ENCODE assay signal across 1 cellular context in the genomic region with DNA sequence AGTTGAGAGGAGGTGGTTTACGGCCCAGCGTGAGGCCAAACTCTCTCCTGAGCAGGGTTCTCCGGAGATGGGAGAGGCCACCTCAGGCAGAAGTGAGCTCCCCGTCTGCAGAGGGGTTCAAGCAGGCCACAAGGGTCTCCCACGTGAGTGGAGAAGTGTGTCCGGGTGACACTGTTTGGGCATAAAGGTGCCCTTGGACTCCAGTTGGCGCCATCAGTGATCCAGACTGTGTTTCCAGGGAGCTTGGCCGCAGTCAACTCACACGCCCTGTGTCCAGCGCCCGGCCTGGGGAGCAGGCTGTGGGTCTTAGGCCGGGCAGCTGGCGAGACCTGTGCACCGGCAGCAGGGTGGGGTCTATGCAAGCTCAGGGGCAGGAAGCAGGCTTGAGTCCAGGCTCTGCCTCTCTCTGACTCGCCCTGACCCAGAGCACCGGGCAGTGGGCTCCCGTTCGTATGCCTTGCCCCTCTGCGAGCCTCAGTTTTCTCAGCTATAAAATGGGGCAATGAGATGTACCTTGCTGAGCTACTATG.
TF ChIP-seq lines count a peak whose summit lies in the region.

No MANE protein-coding gene starts in this region.

TF ChIP-seq in HepG2, 621 proteins besides CTCF, POLR2A, EP300 and RAD21:
- TF ChIP-seq, protein P1, sequence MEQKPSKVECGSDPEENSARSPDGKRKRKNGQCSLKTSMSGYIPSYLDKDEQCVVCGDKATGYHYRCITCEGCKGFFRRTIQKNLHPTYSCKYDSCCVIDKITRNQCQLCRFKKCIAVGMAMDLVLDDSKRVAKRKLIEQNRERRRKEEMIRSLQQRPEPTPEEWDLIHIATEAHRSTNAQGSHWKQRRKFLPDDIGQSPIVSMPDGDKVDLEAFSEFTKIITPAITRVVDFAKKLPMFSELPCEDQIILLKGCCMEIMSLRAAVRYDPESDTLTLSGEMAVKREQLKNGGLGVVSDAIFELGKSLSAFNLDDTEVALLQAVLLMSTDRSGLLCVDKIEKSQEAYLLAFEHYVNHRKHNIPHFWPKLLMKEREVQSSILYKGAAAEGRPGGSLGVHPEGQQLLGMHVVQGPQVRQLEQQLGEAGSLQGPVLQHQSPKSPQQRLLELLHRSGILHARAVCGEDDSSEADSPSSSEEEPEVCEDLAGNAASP (CRISPR knock-in tag; IDR thresholded peaks at IDR 0.05; ENCODE audit: borderline replicate concordance) = no peak
- peak; percentile 46; the same call in 1 of the 2 replicates for TF ChIP-seq ZNF629 (CRISPR knock-in tag; conservative IDR thresholded peaks at IDR 0.05)
